Comparison of ENCODE assay signal across 34 cellular contexts in the genomic region with DNA sequence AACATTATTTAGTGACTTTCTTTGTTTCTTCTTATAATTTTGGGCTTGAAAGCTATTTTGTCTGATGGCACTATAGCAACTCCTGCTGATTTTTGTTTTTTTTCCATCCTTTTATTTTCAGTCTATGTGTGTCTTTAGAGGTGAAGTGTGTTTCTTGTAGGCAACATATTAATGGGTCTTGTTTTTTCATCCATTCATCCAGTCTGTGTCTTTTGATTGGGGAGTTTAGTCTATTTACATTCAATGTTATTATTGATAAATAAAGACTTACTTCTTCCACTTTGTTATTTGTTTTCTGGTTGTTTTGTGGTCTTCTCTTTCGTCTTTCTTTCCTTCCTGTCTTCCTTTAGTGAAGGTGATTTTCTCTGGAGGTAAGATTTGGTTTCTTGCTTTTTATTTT.
"Had no signal": no experiment of that assay in that cellular context is flagged by ENCODE, and none has a peak within 500 bp of the region (broad histone marks: within the 10 kb centered on the region; RNA-seq: fewer than 3 reads in every experiment).

No MANE protein-coding gene starts in this region.

- H3K4me3 ChIP-seq: adrenal gland, body of pancreas, breast epithelium had no signal

- H3K27me3 Mint-ChIP-seq: activated B cell treated with CpG ODN at 0.5 μM for 24 hours; activated CD4-positive, alpha-beta memory T cell treated with anti-CD3 and anti-CD28 coated beads for 36 hours; activated CD8-positive, alpha-beta T cell treated with anti-CD3 and anti-CD28 coated beads for 36 hours; activated naive CD8-positive, alpha-beta T cell treated with anti-CD3 and anti-CD28 coated beads for 36 hours; activated T-helper 17 cell treated with anti-CD3 and anti-CD28 coated beads, Interleukin-2, amount 50 U/mL, for 72 hours had no signal

- H3K4me1 Mint-ChIP-seq: activated B cell treated with CpG ODN at 0.5 μM for 24 hours; activated naive CD8-positive, alpha-beta T cell treated with anti-CD3 and anti-CD28 coated beads for 36 hours had no signal

- H3K27ac ChIP-seq: adrenal gland, body of pancreas, brain microvascular endothelial cell, breast epithelium, VCaP had no signal

- H3K4me3 Mint-ChIP-seq: activated B cell treated with CpG ODN at 0.5 μM for 24 hours; activated CD4-positive, alpha-beta memory T cell treated with anti-CD3 and anti-CD28 coated beads for 36 hours; activated CD4-positive, alpha-beta T cell treated with anti-CD3 and anti-CD28 coated beads, Interleukin-2, amount 10 ng/mL, durations not matched to agents 24 days and 14 days; activated CD8-positive, alpha-beta T cell treated with anti-CD3 and anti-CD28 coated beads for 36 hours; activated naive CD4-positive, alpha-beta T cell treated with anti-CD3 and anti-CD28 coated beads for 36 hours; activated naive CD8-positive, alpha-beta T cell treated with anti-CD3 and anti-CD28 coated beads for 36 hours; activated T-cell treated with anti-CD3 and anti-CD28 coated beads, Interleukin-2, amount 50 U/mL, for 4 hours; activated T-helper 1 cell treated with anti-CD3 and anti-CD28 coated beads, Interleukin-12 subunit alpha, Interleukin-12 subunit beta, Interleukin-2, Interleukin-4 antibody, amounts not matched to agents 30 ng/mL and 10 ng/mL and 1 ng/mL, durations not matched to agents 14 hours and 24 hours and 36 hours; activated T-helper 17 cell treated with anti-CD3 and anti-CD28 coated beads, Interleukin-2, amount 50 U/mL, for 72 hours; T-helper 1 cell treated with Interleukin-12 subunit alpha and Interleukin-12 subunit beta and Interleukin-4 antibody, amounts not matched to agents 30 μg/mL and 1 μg/mL, for 36 hours; T-helper 2 cell treated with Interferon-gamma antibody and Interleukin-4, amounts not matched to agents 5 μg/mL and 100 μg/mL, for 36 hours had no signal

- DNase-seq: activated B cell treated with CpG ODN at 0.5 μM for 24 hours; activated CD4-positive, alpha-beta memory T cell treated with anti-CD3 and anti-CD28 coated beads for 36 hours; activated CD4-positive, alpha-beta T cell treated with anti-CD3 and anti-CD28 coated beads for 4 hours; activated CD4-positive, alpha-beta T cell treated with anti-CD3 and anti-CD28 coated beads, Interleukin-2, amount 10 ng/mL, durations not matched to agents 24 days and 14 days; activated CD4-positive, alpha-beta T cell treated with anti-CD3 and anti-CD28 coated beads, Interleukin-2, amount 50 U/mL, for 1 hour; activated CD4-positive, alpha-beta T cell treated with anti-CD3 and anti-CD28 coated beads, Interleukin-2, amount 50 U/mL, for 4 hours; activated CD4-positive, CD25-positive, alpha-beta regulatory T cell treated with anti-CD3 and anti-CD28 coated beads, Interleukin-2, amount 50 U/mL, for 72 hours; activated CD8-positive, alpha-beta memory T cell treated with anti-CD3 and anti-CD28 coated beads, Interleukin-2, amount 50 U/mL, for 4 hours; activated CD8-positive, alpha-beta T cell treated with anti-CD3 and anti-CD28 coated beads for 36 hours; activated effector memory CD4-positive, alpha-beta T cell treated with anti-CD3 and anti-CD28 coated beads, Interleukin-2, amount 50 U/mL, for 16 hours; activated gamma-delta T cell treated with Interleukin-2 at 50 U/mL for 16 hours; activated naive CD4-positive, alpha-beta T cell; activated naive CD4-positive, alpha-beta T cell treated with anti-CD3 and anti-CD28 coated beads for 36 hours; activated naive CD4-positive, alpha-beta T cell treated with anti-CD3 and anti-CD28 coated beads, Interleukin-2, amount 50 U/mL, for 16 hours; activated naive CD8-positive, alpha-beta T cell treated with anti-CD3 and anti-CD28 coated beads for 36 hours; activated T-cell treated with anti-CD3 and anti-CD28 coated beads for 4 hours; activated T-cell treated with anti-CD3 and anti-CD28 coated beads, Interleukin-2, amount 50 U/mL, for 1 hour; activated T-cell treated with anti-CD3 and anti-CD28 coated beads, Interleukin-2, amount 50 U/mL, for 4 hours; adrenal gland; amniotic stem cell; aorta; body of pancreas; brain microvascular endothelial cell; central memory CD4-positive, alpha-beta T cell; T-helper 1 cell; T-helper 2 cell; T-helper 9 cell had no signal

- H3K9me3 ChIP-seq: body of pancreas had no signal

- H3K4me1 ChIP-seq: adrenal gland, body of pancreas, breast epithelium had no signal

- H3K36me3 ChIP-seq: adrenal gland, brain microvascular endothelial cell, breast epithelium had no signal

- ATAC-seq: activated CD8-positive, alpha-beta T cell treated with anti-CD3 and anti-CD28 coated beads for 36 hours; activated naive CD4-positive, alpha-beta T cell treated with anti-CD3 and anti-CD28 coated beads, Interleukin-2, amount 50 U/mL, for 72 hours; activated T-cell treated with anti-CD3 and anti-CD28 coated beads, Interleukin-2, amount 50 U/mL, for 4 hours; activated T-helper 17 cell treated with anti-CD3 and anti-CD28 coated beads, Interleukin-2, amount 50 U/mL, for 72 hours; body of pancreas had no signal

- H3K27ac Mint-ChIP-seq: activated B cell treated with CpG ODN at 0.5 μM for 24 hours; activated CD4-positive, alpha-beta memory T cell treated with anti-CD3 and anti-CD28 coated beads for 36 hours; activated CD4-positive, alpha-beta T cell treated with anti-CD3 and anti-CD28 coated beads, Interleukin-2, amount 10 ng/mL, durations not matched to agents 24 days and 14 days; activated CD8-positive, alpha-beta T cell treated with anti-CD3 and anti-CD28 coated beads for 36 hours; activated naive CD4-positive, alpha-beta T cell treated with anti-CD3 and anti-CD28 coated beads for 36 hours; activated naive CD4-positive, alpha-beta T cell treated with anti-CD3 and anti-CD28 coated beads, Interleukin-2, amount 50 U/mL, for 72 hours; activated naive CD8-positive, alpha-beta T cell treated with anti-CD3 and anti-CD28 coated beads for 36 hours; activated T-helper 1 cell treated with anti-CD3 and anti-CD28 coated beads, Interleukin-12 subunit alpha, Interleukin-12 subunit beta, Interleukin-2, Interleukin-4 antibody, amounts not matched to agents 30 ng/mL and 10 ng/mL and 1 ng/mL, durations not matched to agents 14 hours and 24 hours and 36 hours; activated T-helper 17 cell treated with anti-CD3 and anti-CD28 coated beads, Interleukin-2, amount 50 U/mL, for 72 hours; T-helper 1 cell treated with Interleukin-12 subunit alpha and Interleukin-12 subunit beta and Interleukin-4 antibody, amounts not matched to agents 30 μg/mL and 1 μg/mL, for 36 hours; T-helper 2 cell treated with Interferon-gamma antibody and Interleukin-4, amounts not matched to agents 5 μg/mL and 100 μg/mL, for 36 hours had no signal
